ENCODE assay signal across 26 cellular contexts in genomic region chr9:35364817-35365585, GRCh38.
DNase-seq lines count a peak whose midpoint lies in the region; ATAC-seq, FAIRE-seq and TF ChIP-seq lines count a peak whose summit lies in the region.
"Had no signal": no experiment of that assay in that cellular context is flagged by ENCODE, and none has a peak within 500 bp of the region (broad histone marks: within the 10 kb centered on the region; RNA-seq: fewer than 3 reads in every experiment).

No MANE protein-coding gene starts in this region.

- no peaks in the 10 kb centered on the region for H3K79me2 ChIP-seq in HepG2 (ENCODE audit: insufficient read depth, low read length)

- no peak for TF ChIP-seq RAD21 in HepG2 (CRISPR knock-in tag; IDR thresholded peaks at IDR 0.05)

- H3K9ac ChIP-seq in HepG2 (ENCODE audit: insufficient read depth, low read depth, low read length) (no peak overlapping the region), neuronal stem cell (ENCODE audit: low read depth, low read length, poor library complexity) (no peak overlapping the region)

- TF ChIP-seq CTCF in heart right ventricle (IDR thresholded peaks at IDR 0.05), result no peak
- TF ChIP-seq CTCF in right atrium auricular region (IDR thresholded peaks at IDR 0.05), result no peak
- no peak for TF ChIP-seq CTCF in HepG2 (CRISPR knock-in tag; IDR thresholded peaks at IDR 0.05)
- TF ChIP-seq CTCF in upper lobe of left lung (IDR thresholded peaks at IDR 0.05), result no peak

- H3K36me3 ChIP-seq in heart right ventricle (peaks cover 0 to 21% (median 6%) of the 10 kb centered on the region in 9 donors), right atrium auricular region (peaks cover 6% of the 10 kb centered on the region), HepG2 (replicated peaks in 1 of 2; ENCODE audit: control insufficient read depth in 1 of 2, insufficient read depth in 2 of 2, low read length in 2 of 2) (peaks cover 2 to 3% of the 10 kb centered on the region in 2 experiments; a peak in 1 of 5 replicates), upper lobe of left lung (peaks cover 0 to 13% (median 2%) of the 10 kb centered on the region in 4 donors), neuronal stem cell (replicated peaks in 1 of 2; ENCODE audit: control insufficient read depth in 2 of 2, insufficient read depth in 2 of 2, low read length in 2 of 2) (no peaks in the 10 kb centered on the region)
- H3K36me3 ChIP-seq: MG63 had no signal

- H2BK15ac ChIP-seq in neuronal stem cell (ENCODE audit: low read length), result no peak overlapping the region

- no peak overlapping the region for H2BK120ac ChIP-seq in neuronal stem cell (ENCODE audit: low read depth, low read length)

- no peaks in the 10 kb centered on the region for H3K79me1 ChIP-seq in neuronal stem cell (ENCODE audit: low read depth, low read length)

- no peak overlapping the region for H3K18ac ChIP-seq in neuronal stem cell (ENCODE audit: low read length)

- intact Hi-C loops in heart right ventricle (cut with DNase I), result no loop called here
- intact Hi-C loops in HepG2 (cut with micrococcal nuclease; ENCODE audit: unreplicated experiment), result no loop called here

- in situ Hi-C loops in HepG2 (cut with HindIII; ENCODE audit: extremely low pct_ligation_motif_present, low pct_unique_long_range_greater_than_20kb), result no loop called here

- H3K4me1 ChIP-seq in heart right ventricle (peaks cover 0 to 54% (median 19%) of the 10 kb centered on the region in 9 donors), right atrium auricular region (peaks cover 0 to 15% of the 10 kb centered on the region in 2 donors), HepG2 (ENCODE audit: insufficient read depth, low read length) (0 out of 2 replicates have a peak, but pooled peaks cover 6% of the 10 kb centered on the region), upper lobe of left lung (peaks cover 17 to 36% (median 27%) of the 10 kb centered on the region in 4 donors), neuronal stem cell (ENCODE audit: control insufficient read depth in 2 of 2, insufficient read depth in 1 of 2, low read depth in 1 of 2, low read length in 2 of 2) (peaks cover 0 to 3% of the 10 kb centered on the region in 2 donors)

- CTCF ChIA-PET in HepG2 (lab: Yijun Ruan, JAX; ENCODE audit: low intra/inter-chr PET ratio, low total read pairs), result no interaction called here

- H2BK12ac ChIP-seq in neuronal stem cell (ENCODE audit: low read length), result no peak overlapping the region

- no peak overlapping the region for H3K23ac ChIP-seq in neuronal stem cell (ENCODE audit: low read depth, low read length, poor library complexity)

- BruUV-seq in HepG2 (replicated peaks; lab: Mats Ljungman, UMichigan), result no TSS peak

- H3K27me3 ChIP-seq in heart right ventricle, result no peaks in the 10 kb centered on the region
- no peaks in the 10 kb centered on the region for H3K27me3 ChIP-seq in right atrium auricular region
- no peaks in the 10 kb centered on the region for H3K27me3 ChIP-seq in HepG2 (ENCODE audit: control insufficient read depth in 1 of 2, insufficient read depth in 2 of 2, low read length in 2 of 2)
- no peaks in the 10 kb centered on the region for H3K27me3 ChIP-seq in upper lobe of left lung
- no peaks in the 10 kb centered on the region for H3K27me3 ChIP-seq in neuronal stem cell (ENCODE audit: control insufficient read depth in 3 of 3, insufficient read depth in 3 of 3, low read depth in 1 of 3, low read length in 3 of 3)
- H3K27me3 ChIP-seq: heart left ventricle, MG63, tibial artery had no signal

- no peaks in the 10 kb centered on the region for H4K20me1 ChIP-seq in HepG2 (ENCODE audit: insufficient read depth, low read length)

- WGBS in heart right ventricle, 2 donors, result 59 to 73% methylated on average over 3 of the region's 3 CpGs
- 91% methylated on average over 3 of the region's 3 CpGs for WGBS in HepG2 (ENCODE audit: low lambda C conversion rate)
- 33 to 63% methylated on average over 3 of the region's 3 CpGs for WGBS in upper lobe of left lung, 2 donors
- WGBS in neuronal stem cell (ENCODE audit: extremely low coverage in 2 of 2, insufficient read length in 2 of 2, insufficient replicate concordance in 1 of 2), 2 donors, result no CpG with 5 or more reads among the region's 3 CpGs

- H3K27ac ChIP-seq in heart right ventricle (peak overlapping the region in 1 of 10 donors; percentile 1), right atrium auricular region (no peak overlapping the region), HepG2 (ENCODE audit: extremely low read length, insufficient read depth, low read length) (no peak overlapping the region), upper lobe of left lung (peak overlapping the region in 1 of 4 donors; percentile 3), neuronal stem cell (replicated peaks; ENCODE audit: low read length) (no peak overlapping the region)
- H3K27ac ChIP-seq: A549, epithelial cell of prostate, tibial artery had no signal

- no peak overlapping the region for H4K91ac ChIP-seq in neuronal stem cell (ENCODE audit: low read depth, low read length, poor library complexity)

- H3K4ac ChIP-seq in neuronal stem cell (ENCODE audit: low read length), result no peak overlapping the region

- POLR2A ChIA-PET in HepG2 (lab: Yijun Ruan, JAX), result no interaction called here

- no peak overlapping the region for H3K4me3 ChIP-seq in heart right ventricle
- H3K4me3 ChIP-seq in right atrium auricular region, result no peak overlapping the region
- no peak overlapping the region for H3K4me3 ChIP-seq in HepG2 (replicated peaks in 1 of 3; ENCODE audit: insufficient read depth in 1 of 3, low read depth in 2 of 3, low read length in 3 of 3)
- no peak overlapping the region for H3K4me3 ChIP-seq in upper lobe of left lung
- H3K4me3 ChIP-seq in neuronal stem cell (ENCODE audit: low read length in 2 of 2), result no peak overlapping the region
- H3K4me3 ChIP-seq: A549, heart left ventricle, MG63, smooth muscle cell, tibial artery had no signal

- H2AFZ ChIP-seq in HepG2 (ENCODE audit: low read length) (no peak overlapping the region), neuronal stem cell (ENCODE audit: low read length) (no peak overlapping the region)

- no peak for FAIRE-seq in HepG2 (lab: Jason Lieb, UNC)
- FAIRE-seq: A549, GM19239 had no signal

- H3K14ac ChIP-seq in neuronal stem cell (ENCODE audit: low read length), result no peak overlapping the region

- no peak overlapping the region for H2BK5ac ChIP-seq in neuronal stem cell (ENCODE audit: low read length)

- H3K4me2 ChIP-seq in HepG2 (ENCODE audit: low read depth, low read length) (no peak overlapping the region), neuronal stem cell (ENCODE audit: insufficient read depth, low read length, poor library complexity, severe bottlenecking) (no peak overlapping the region)
- H3K4me2 ChIP-seq: A549, smooth muscle cell had no signal

- no peak overlapping the region for H4K8ac ChIP-seq in neuronal stem cell (ENCODE audit: low read depth, low read length)

- TF ChIP-seq POLR2A in HepG2 (IDR thresholded peaks at IDR 0.05; ENCODE audit: insufficient read depth in 1 of 2, low read depth in 2 of 2, low read length in 2 of 2), result no peak
- TF ChIP-seq POLR2A in upper lobe of left lung (IDR thresholded peaks at IDR 0.05), result no peak

- TF ChIP-seq EP300 in HepG2 (IDR thresholded peaks at IDR 0.05; ENCODE audit: low read depth in 2 of 2, low read length in 2 of 2) (no peak), HepG2 (CRISPR knock-in tag; IDR thresholded peaks at IDR 0.05; ENCODE audit: borderline replicate concordance) (no peak), upper lobe of left lung (IDR thresholded peaks at IDR 0.05) (no peak)

- H2AK5ac ChIP-seq in neuronal stem cell (ENCODE audit: low read depth, low read length), result no peak overlapping the region

- DNase-seq in heart right ventricle, result no peak
- no peak for DNase-seq in right atrium auricular region (ENCODE audit: low spot score)
- peak; percentile 58 for DNase-seq in dermis blood vessel endothelial cell
- DNase-seq in HepG2 (ENCODE audit: low spot score), result no peak
- DNase-seq in upper lobe of left lung, result peak in 1 of 2 donors; percentile 63
- DNase-seq in neuronal stem cell (ENCODE audit: low spot score), result no peak
- DNase-seq in SKM-1 (lab: John Stamatoyannopoulos, UW; ENCODE audit: unreplicated experiment), result no peak
- DNase-seq: activated CD4-positive, alpha-beta T cell treated with anti-CD3 and anti-CD28 coated beads, Interleukin-2, amount 50 U/mL, for 1 hour; activated gamma-delta T cell treated with Interleukin-2 at 50 U/mL for 16 hours; activated T-cell treated with anti-CD3 and anti-CD28 coated beads, Interleukin-2, amount 50 U/mL, for 4 hours; CD8-positive, alpha-beta T cell; cerebellar nuclear complex; DMS 273 treated with DMSO at 0.1 percent for 48 hours; H9; heart left ventricle; MG63; NCI-H1417; NCI-H446; stimulated activated CD4-positive, alpha-beta T cell treated with anti-CD3 and anti-CD28 coated beads, Interleukin-1b, Interleukin-23, amount 100 ng/mL, for 48 hours; stimulated activated CD8-positive, alpha-beta memory T cell treated with anti-CD3 and anti-CD28 coated beads, Interleukin-4, amount 100 ng/mL, for 48 hours; tibial artery had no signal

- H3K9me3 ChIP-seq in heart right ventricle (no peaks in the 10 kb centered on the region), right atrium auricular region (no peaks in the 10 kb centered on the region), HepG2 (ENCODE audit: low read length) (no peaks in the 10 kb centered on the region), upper lobe of left lung (no peaks in the 10 kb centered on the region), neuronal stem cell (replicated peaks in 1 of 2; ENCODE audit: control insufficient read depth in 2 of 2, insufficient read depth in 1 of 2, low read depth in 1 of 2, low read length in 2 of 2) (no peaks in the 10 kb centered on the region)
- H3K9me3 ChIP-seq: A549, heart left ventricle, MG63, tibial artery had no signal

- ATAC-seq in heart right ventricle (peak in 5 of 8 donors; percentile 19 to 65 (median 42)), HepG2 (peak; percentile 58; the same call in 2 of the 3 replicates), upper lobe of left lung (ENCODE audit: low FRiP score in 2 of 2) (peak; percentile 12 to 75), HG02588 (IDR thresholded peaks at IDR 0.05; ENCODE audit: unreplicated experiment) (no peak)
- ATAC-seq: A549; activated T-cell treated with anti-CD3 and anti-CD28 coated beads, Interleukin-2, amount 50 U/mL, for 4 hours; CD8-positive, alpha-beta T cell had no signal

TF ChIP-seq in HepG2, 621 proteins besides CTCF, POLR2A, EP300 and RAD21 (continues in another document):
- TF ChIP-seq PLRG1 (conservative IDR thresholded peaks at IDR 0.05), result no peak
